1 cellular context compared by ENCODE assay signal in genomic region chr2:203083328-203083727, GRCh38.
TF ChIP-seq lines count a peak whose summit lies in the region.

No MANE protein-coding gene starts in this region.

TF ChIP-seq in GM23338, 12 proteins besides CTCF, POLR2A, EP300 and RAD21 (continued from another document):
- TF ChIP-seq REST (IDR thresholded peaks at IDR 0.05; ENCODE audit: unreplicated experiment): no peak
- TF ChIP-seq POLR2AphosphoS5 (IDR thresholded peaks at IDR 0.05; ENCODE audit: low read depth): no peak
- TF ChIP-seq ZNF462 (CRISPR knock-in tag; IDR thresholded peaks at IDR 0.05): no peak
- no peak for TF ChIP-seq JUNB (IDR thresholded peaks at IDR 0.05; ENCODE audit: unreplicated experiment)
- TF ChIP-seq EZH2phosphoT487 (IDR thresholded peaks at IDR 0.05; ENCODE audit: unreplicated experiment): no peak
- no peak for TF ChIP-seq ETS1 (IDR thresholded peaks at IDR 0.05)
- TF ChIP-seq CREB1 (CRISPR knock-in tag; IDR thresholded peaks at IDR 0.05; ENCODE audit: low read depth): no peak
- TF ChIP-seq ZNF331 (CRISPR knock-in tag; IDR thresholded peaks at IDR 0.05; ENCODE audit: low read depth): no peak
